Comparison of ENCODE assay signal across 8 cellular contexts in the genomic region with DNA sequence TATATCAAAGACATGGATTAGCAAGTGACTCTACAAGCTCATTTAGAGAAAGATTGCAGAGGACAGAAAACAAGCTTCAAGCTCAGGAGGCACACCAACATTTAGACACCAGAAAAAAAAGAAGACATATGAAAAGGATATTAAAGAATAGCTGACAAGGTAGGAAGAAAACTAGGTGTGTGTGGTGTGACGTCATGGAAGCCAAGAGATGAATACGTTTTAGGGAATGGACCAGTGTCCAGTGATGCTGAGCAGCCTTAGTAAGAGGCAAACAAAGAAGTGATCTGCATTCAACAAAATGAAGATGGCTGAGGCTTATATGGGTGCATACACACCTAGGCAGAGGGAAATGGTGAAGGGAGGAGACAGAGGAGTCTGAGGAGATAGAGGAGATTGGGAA.
"Had no signal": no experiment of that assay in that cellular context is flagged by ENCODE, and none has a peak within 500 bp of the region (broad histone marks: within the 10 kb centered on the region; RNA-seq: fewer than 3 reads in every experiment).

No MANE protein-coding gene starts in this region.

- H3K4me3 ChIP-seq: GM12878 had no signal

- DNase-seq: GDM1, GF-D8 had no signal

- FAIRE-seq: G401.6, GM12878, GM12891, GM12892, GM18507, GM19239 had no signal

- ATAC-seq: GM12878 had no signal
